In genomic region chr5:139458580-139459407, GRCh38 we compare ENCODE assay signal across 2 cellular contexts.
A peak's percentile ranks its signal among the peaks of the same experiment; 100 is the strongest.
TF ChIP-seq lines count a peak whose summit lies in the region.

No MANE protein-coding gene starts in this region.

TF ChIP-seq in HEK293, 187 proteins besides CTCF, POLR2A, EP300 and RAD21:
- no peak for TF ChIP-seq ZNF596 (tag by site-specific recombination; IDR thresholded peaks at IDR 0.05)
- TF ChIP-seq, protein P1, sequence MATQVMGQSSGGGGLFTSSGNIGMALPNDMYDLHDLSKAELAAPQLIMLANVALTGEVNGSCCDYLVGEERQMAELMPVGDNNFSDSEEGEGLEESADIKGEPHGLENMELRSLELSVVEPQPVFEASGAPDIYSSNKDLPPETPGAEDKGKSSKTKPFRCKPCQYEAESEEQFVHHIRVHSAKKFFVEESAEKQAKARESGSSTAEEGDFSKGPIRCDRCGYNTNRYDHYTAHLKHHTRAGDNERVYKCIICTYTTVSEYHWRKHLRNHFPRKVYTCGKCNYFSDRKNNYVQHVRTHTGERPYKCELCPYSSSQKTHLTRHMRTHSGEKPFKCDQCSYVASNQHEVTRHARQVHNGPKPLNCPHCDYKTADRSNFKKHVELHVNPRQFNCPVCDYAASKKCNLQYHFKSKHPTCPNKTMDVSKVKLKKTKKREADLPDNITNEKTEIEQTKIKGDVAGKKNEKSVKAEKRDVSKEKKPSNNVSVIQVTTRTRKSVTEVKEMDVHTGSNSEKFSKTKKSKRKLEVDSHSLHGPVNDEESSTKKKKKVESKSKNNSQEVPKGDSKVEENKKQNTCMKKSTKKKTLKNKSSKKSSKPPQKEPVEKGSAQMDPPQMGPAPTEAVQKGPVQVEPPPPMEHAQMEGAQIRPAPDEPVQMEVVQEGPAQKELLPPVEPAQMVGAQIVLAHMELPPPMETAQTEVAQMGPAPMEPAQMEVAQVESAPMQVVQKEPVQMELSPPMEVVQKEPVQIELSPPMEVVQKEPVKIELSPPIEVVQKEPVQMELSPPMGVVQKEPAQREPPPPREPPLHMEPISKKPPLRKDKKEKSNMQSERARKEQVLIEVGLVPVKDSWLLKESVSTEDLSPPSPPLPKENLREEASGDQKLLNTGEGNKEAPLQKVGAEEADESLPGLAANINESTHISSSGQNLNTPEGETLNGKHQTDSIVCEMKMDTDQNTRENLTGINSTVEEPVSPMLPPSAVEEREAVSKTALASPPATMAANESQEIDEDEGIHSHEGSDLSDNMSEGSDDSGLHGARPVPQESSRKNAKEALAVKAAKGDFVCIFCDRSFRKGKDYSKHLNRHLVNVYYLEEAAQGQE (tag by site-specific recombination; IDR thresholded peaks at IDR 0.05): no peak
- TF ChIP-seq GLI4 (tag by site-specific recombination; IDR thresholded peaks at IDR 0.05): no peak
- TF ChIP-seq, protein P2, sequence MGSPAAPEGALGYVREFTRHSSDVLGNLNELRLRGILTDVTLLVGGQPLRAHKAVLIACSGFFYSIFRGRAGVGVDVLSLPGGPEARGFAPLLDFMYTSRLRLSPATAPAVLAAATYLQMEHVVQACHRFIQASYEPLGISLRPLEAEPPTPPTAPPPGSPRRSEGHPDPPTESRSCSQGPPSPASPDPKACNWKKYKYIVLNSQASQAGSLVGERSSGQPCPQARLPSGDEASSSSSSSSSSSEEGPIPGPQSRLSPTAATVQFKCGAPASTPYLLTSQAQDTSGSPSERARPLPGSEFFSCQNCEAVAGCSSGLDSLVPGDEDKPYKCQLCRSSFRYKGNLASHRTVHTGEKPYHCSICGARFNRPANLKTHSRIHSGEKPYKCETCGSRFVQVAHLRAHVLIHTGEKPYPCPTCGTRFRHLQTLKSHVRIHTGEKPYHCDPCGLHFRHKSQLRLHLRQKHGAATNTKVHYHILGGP (tag by site-specific recombination; IDR thresholded peaks at IDR 0.05): no peak
- peak; percentile 66 for TF ChIP-seq ZNF585B (tag by site-specific recombination; IDR thresholded peaks at IDR 0.05)
- TF ChIP-seq ZBTB7A (tag by site-specific recombination; IDR thresholded peaks at IDR 0.05; ENCODE audit: low read depth): no peak
- no peak for TF ChIP-seq ZNF560 (tag by site-specific recombination; IDR thresholded peaks at IDR 0.05; ENCODE audit: borderline replicate concordance)
- TF ChIP-seq GFI1B (tag by site-specific recombination; IDR thresholded peaks at IDR 0.05): no peak

TF ChIP-seq in HepG2, 621 proteins besides CTCF, POLR2A, EP300 and RAD21:
- TF ChIP-seq POGZ (CRISPR knock-in tag; IDR thresholded peaks at IDR 0.05) (no peak), NFKBIZ (CRISPR knock-in tag; IDR thresholded peaks at IDR 0.05) (no peak), ZNF550 (CRISPR knock-in tag; IDR thresholded peaks at IDR 0.05; ENCODE audit: borderline replicate concordance) (no peak), KLF6 (CRISPR knock-in tag; IDR thresholded peaks at IDR 0.05) (no peak), ZNF264 (CRISPR knock-in tag; IDR thresholded peaks at IDR 0.05) (no peak)
